In genomic region chr1:36148821-36149236, GRCh38 we compare ENCODE assay signal across 8 cellular contexts. TPM values are rescaled to one million over a fixed set of nuclear protein-coding genes. Genes with fewer than 3 reads are reported as not detected.
DNase-seq lines count a peak whose midpoint lies in the region; ATAC-seq and TF ChIP-seq lines count a peak whose summit lies in the region.

No MANE protein-coding gene starts in this region.

- H3K27ac ChIP-seq in SJCRH30: peak overlapping the region; percentile 54

- no peaks in the 10 kb centered on the region for H3K36me3 ChIP-seq in SJCRH30

- peak; percentile 4 for ATAC-seq in GM18508 (IDR thresholded peaks at IDR 0.05; ENCODE audit: insufficient read depth, unreplicated experiment)
- no peak for ATAC-seq in GM21786 (IDR thresholded peaks at IDR 0.05; ENCODE audit: unreplicated experiment)

- H3K27me3 ChIP-seq in SJCRH30: no peaks in the 10 kb centered on the region

- no peak for TF ChIP-seq CTCF in fibroblast of mammary gland (conservative IDR thresholded peaks at IDR 0.05; ENCODE audit: control insufficient read depth, insufficient read depth, low read depth, low read length)
- no peak for TF ChIP-seq CTCF in retinal pigment epithelial cell (conservative IDR thresholded peaks at IDR 0.05; ENCODE audit: low read depth, low read length)

- H3K9me3 ChIP-seq in SJCRH30 (replicated peaks): no peaks in the 10 kb centered on the region

- H3K4me1 ChIP-seq in SJCRH30: peaks cover 19% of the 10 kb centered on the region

- DNase-seq in SJCRH30 (no peak), fibroblast of mammary gland (ENCODE audit: low read depth) (no peak), retinal pigment epithelial cell (ENCODE audit: low read depth) (no peak), NCI-H446 (lab: John Stamatoyannopoulos, UW) (no peak), nucleus accumbens (lab: John Stamatoyannopoulos, UW) (no peak), AG08396 (ENCODE audit: low spot score) (no peak)

- peak overlapping the region; percentile 70 for H3K4me3 ChIP-seq in SJCRH30
- peak overlapping the region; percentile 88 for H3K4me3 ChIP-seq in fibroblast of mammary gland (ENCODE audit: control insufficient read depth, low read depth, low read length)
- peak overlapping the region; percentile 85 for H3K4me3 ChIP-seq in retinal pigment epithelial cell (ENCODE audit: low read length)

RNA-seq across cellular contexts. Expression of gene TRAPPC3, which starts 0.5 kb away (rescaled TPM):
- 76.0 and 78.6 TPM in 2 replicates for total RNA-seq in SJCRH30 (2014; rRNA removed; shearing (Covaris generic))

RNA-seq across cellular contexts. Expression of gene MAP7D1, which starts 7.1 kb away (rescaled TPM):
- total RNA-seq in SJCRH30 (2014; rRNA removed; shearing (Covaris generic)): 91.2 and 96.2 TPM in 2 replicates

RNA-seq across cellular contexts. Expression of gene COL8A2, which starts 23.8 kb away (rescaled TPM):
- 0.45 and 0.51 TPM in 2 replicates for total RNA-seq in SJCRH30 (2014; rRNA removed; shearing (Covaris generic))
